ENCODE assay signal across 19 cellular contexts in the genomic region with DNA sequence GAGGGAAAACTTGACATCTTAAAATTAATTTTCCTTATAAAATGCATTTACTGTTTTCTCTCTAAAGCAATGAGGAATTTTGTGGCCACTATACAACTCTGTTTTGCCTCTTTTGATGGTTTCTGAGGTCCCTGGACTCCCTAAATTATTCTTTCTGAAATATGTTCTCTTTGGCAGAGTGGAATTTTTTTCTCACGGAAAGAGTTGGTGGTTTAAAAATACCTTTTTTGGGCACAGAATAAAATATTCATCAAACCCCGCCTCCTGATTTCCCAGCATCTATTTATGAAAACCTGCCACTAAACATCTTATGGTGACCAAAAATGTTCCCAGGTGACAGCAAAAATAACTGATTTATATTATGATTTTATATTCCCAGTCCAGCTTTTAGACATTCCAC.
"Had no signal": no experiment of that assay in that cellular context is flagged by ENCODE, and none has a peak within 500 bp of the region (broad histone marks: within the 10 kb centered on the region; RNA-seq: fewer than 3 reads in every experiment).

No MANE protein-coding gene starts in this region.

- H3K36me3 Mint-ChIP-seq: activated naive CD4-positive, alpha-beta T cell treated with anti-CD3 and anti-CD28 coated beads, Interleukin-2, amount 50 U/mL, for 72 hours; stimulated activated memory B cell treated with anti-CD40 and anti-IgM and Interleukin-4, amounts not matched to agents 10 μg/mL and 1 μg/mL and 100 μg/mL, for 72 hours had no signal

- H3K27me3 Mint-ChIP-seq: activated CD4-positive, alpha-beta T cell treated with anti-CD3 and anti-CD28 coated beads, Interleukin-2, amount 10 ng/mL, durations not matched to agents 24 days and 14 days had no signal

- H3K9me3 Mint-ChIP-seq: activated CD4-positive, alpha-beta T cell treated with anti-CD3 and anti-CD28 coated beads, Interleukin-2, amount 10 ng/mL, durations not matched to agents 24 days and 14 days; activated T-cell treated with anti-CD3 and anti-CD28 coated beads, Interleukin-2, amount 50 U/mL, for 72 hours; stimulated activated memory B cell treated with anti-CD40 and anti-IgM and Interleukin-4, amounts not matched to agents 10 μg/mL and 1 μg/mL and 100 μg/mL, for 72 hours had no signal

- DNase-seq: activated CD4-positive, alpha-beta T cell treated with anti-CD3 and anti-CD28 coated beads, Interleukin-2, amount 10 ng/mL, durations not matched to agents 24 days and 14 days; activated CD4-positive, CD25-positive, alpha-beta regulatory T cell; activated CD8-positive, alpha-beta memory T cell treated with anti-CD3 and anti-CD28 coated beads, Interleukin-2, amount 50 U/mL, for 4 hours; activated CD8-positive, alpha-beta T cell treated with anti-CD3 and anti-CD28 coated beads, Interleukin-2, amount 10 ng/mL, durations not matched to agents 7 days and 5 days; activated gamma-delta T cell; activated T-cell treated with anti-CD3 and anti-CD28 coated beads, Interleukin-2, amount 50 U/mL, for 72 hours; amniotic stem cell; dermis blood vessel endothelial cell; hippocampal formation; kidney glomerular epithelial cell; left ventricle myocardium superior; mesendoderm; pancreas; sigmoid colon; thyroid gland; uterus had no signal

- H3K4me3 ChIP-seq: pancreas, sigmoid colon, thyroid gland, uterus had no signal

- H3K27me3 ChIP-seq: pancreas, sigmoid colon, thyroid gland, uterus had no signal

- H3K36me3 ChIP-seq: pancreas, sigmoid colon, thyroid gland, uterus had no signal

- H3K9me3 ChIP-seq: pancreas, sigmoid colon, thyroid gland, uterus had no signal

- H3K27ac ChIP-seq: pancreas, sigmoid colon, thyroid gland had no signal

- H3K4me3 Mint-ChIP-seq: activated CD4-positive, alpha-beta T cell treated with anti-CD3 and anti-CD28 coated beads, Interleukin-2, amount 10 ng/mL, durations not matched to agents 24 days and 14 days; activated CD8-positive, alpha-beta T cell treated with anti-CD3 and anti-CD28 coated beads, Interleukin-2, amount 10 ng/mL, durations not matched to agents 7 days and 5 days; activated T-cell treated with anti-CD3 and anti-CD28 coated beads, Interleukin-2, amount 50 U/mL, for 72 hours; neural crest cell; stimulated activated memory B cell treated with anti-CD40 and anti-IgM and Interleukin-4, amounts not matched to agents 10 μg/mL and 1 μg/mL and 100 μg/mL, for 72 hours had no signal

- H3K4me1 ChIP-seq: pancreas, sigmoid colon, thyroid gland, uterus had no signal

- ATAC-seq: activated CD8-positive, alpha-beta T cell treated with anti-CD3 and anti-CD28 coated beads, Interleukin-2, amount 10 ng/mL, durations not matched to agents 7 days and 5 days; activated naive CD4-positive, alpha-beta T cell treated with anti-CD3 and anti-CD28 coated beads, Interleukin-2, amount 50 U/mL, for 72 hours; activated T-cell treated with anti-CD3 and anti-CD28 coated beads, Interleukin-2, amount 50 U/mL, for 72 hours; left ventricle myocardium superior; pancreas; stimulated activated memory B cell treated with anti-CD40 and anti-IgM and Interleukin-4, amounts not matched to agents 10 μg/mL and 1 μg/mL and 100 μg/mL, for 72 hours had no signal

- H3K4me1 Mint-ChIP-seq: activated CD4-positive, alpha-beta T cell treated with anti-CD3 and anti-CD28 coated beads, Interleukin-2, amount 10 ng/mL, durations not matched to agents 24 days and 14 days; neural crest cell; stimulated activated memory B cell treated with anti-CD40 and anti-IgM and Interleukin-4, amounts not matched to agents 10 μg/mL and 1 μg/mL and 100 μg/mL, for 72 hours had no signal

- H3K27ac Mint-ChIP-seq: activated CD4-positive, alpha-beta T cell treated with anti-CD3 and anti-CD28 coated beads, Interleukin-2, amount 10 ng/mL, durations not matched to agents 24 days and 14 days; activated CD8-positive, alpha-beta T cell treated with anti-CD3 and anti-CD28 coated beads, Interleukin-2, amount 10 ng/mL, durations not matched to agents 7 days and 5 days; activated naive CD4-positive, alpha-beta T cell treated with anti-CD3 and anti-CD28 coated beads, Interleukin-2, amount 50 U/mL, for 72 hours; activated T-cell treated with anti-CD3 and anti-CD28 coated beads, Interleukin-2, amount 50 U/mL, for 72 hours; stimulated activated memory B cell treated with anti-CD40 and anti-IgM and Interleukin-4, amounts not matched to agents 10 μg/mL and 1 μg/mL and 100 μg/mL, for 72 hours had no signal
